ENCODE assay signal across 19 cellular contexts in genomic region chr22:38710866-38711265, GRCh38. TPM values are rescaled to one million over a fixed set of nuclear protein-coding genes. Genes with fewer than 3 reads are reported as not detected.
A peak's percentile ranks its signal among the peaks of the same experiment; 100 is the strongest.
DNase-seq lines count a peak whose midpoint lies in the region; ATAC-seq, FAIRE-seq and TF ChIP-seq lines count a peak whose summit lies in the region.
"Had no signal": no experiment of that assay in that cellular context is flagged by ENCODE, and none has a peak within 500 bp of the region (broad histone marks: within the 10 kb centered on the region; RNA-seq: fewer than 3 reads in every experiment).

No MANE protein-coding gene starts in this region.

- H3K27ac Mint-ChIP-seq in CD4-positive, alpha-beta memory T cell = peak overlapping the region in 5 of 7 donors; percentile 36 to 82 (median 66)
- peak overlapping the region in 1 of 2 donors; percentile 57 for H3K27ac Mint-ChIP-seq in effector memory CD8-positive, alpha-beta T cell

- no peaks in the 10 kb centered on the region for H3K9me3 Mint-ChIP-seq in CD4-positive, alpha-beta memory T cell
- H3K9me3 Mint-ChIP-seq in effector memory CD8-positive, alpha-beta T cell = no peaks in the 10 kb centered on the region
- H3K9me3 Mint-ChIP-seq: CD14-positive monocyte, H9 had no signal

- TF ChIP-seq POLR2A in GM12878 (IDR thresholded peaks at IDR 0.05; ENCODE audit: low read depth, low read length) = no peak

- H3K4me2 ChIP-seq in Loucy (ENCODE audit: low read depth, low read length, poor library complexity, severe bottlenecking) (peak overlapping the region; percentile 96), GM12878 (ENCODE audit: control insufficient read depth, insufficient read depth) (peak overlapping the region; percentile 15; the same call in 1 of the 2 replicates)

- no peaks in the 10 kb centered on the region for H3K27me3 Mint-ChIP-seq in CD4-positive, alpha-beta memory T cell
- H3K27me3 Mint-ChIP-seq in effector memory CD8-positive, alpha-beta T cell = no peaks in the 10 kb centered on the region

- H3K4me1 Mint-ChIP-seq in CD4-positive, alpha-beta memory T cell = peaks cover 67 to 88% (median 78%) of the 10 kb centered on the region in 4 donors
- peaks cover 60 to 79% of the 10 kb centered on the region in 2 donors for H3K4me1 Mint-ChIP-seq in effector memory CD8-positive, alpha-beta T cell (ENCODE audit: low read depth in 2 of 2)

- H3K36me3 ChIP-seq in CD4-positive, alpha-beta memory T cell (ENCODE audit: insufficient read depth, low read length) = peaks cover 32% of the 10 kb centered on the region
- H3K36me3 ChIP-seq in Loucy (ENCODE audit: insufficient read depth, low read length) (peaks cover 10% of the 10 kb centered on the region; the same call in 1 of the 2 replicates), GM12878 (ENCODE audit: control insufficient read depth in 2 of 2, insufficient read depth in 2 of 2, low read length in 1 of 2) (peaks cover 5 to 14% of the 10 kb centered on the region in 2 experiments)

- no TSS peak for BruUV-seq in GM12878 (replicated peaks; lab: Mats Ljungman, UMichigan)

- no peak overlapping the region for H3K4me3 ChIP-seq in CD4-positive, alpha-beta memory T cell (ENCODE audit: low read length in 2 of 2)
- no peak overlapping the region for H3K4me3 ChIP-seq in Loucy (ENCODE audit: low read length, poor library complexity, severe bottlenecking)
- no peak overlapping the region for H3K4me3 ChIP-seq in GM12878

- H2AFZ ChIP-seq in Loucy (ENCODE audit: low read length) (no peak overlapping the region), GM12878 (ENCODE audit: control insufficient read depth, low read depth, low read length) (no peak overlapping the region)

- no peak overlapping the region for H3K27ac ChIP-seq in CD4-positive, alpha-beta memory T cell (ENCODE audit: low read depth, low read length)
- H3K27ac ChIP-seq in GM12878 (ENCODE audit: control insufficient read depth, insufficient read depth) = no peak overlapping the region

- POLR2A ChIA-PET in CD4-positive, alpha-beta memory T cell (lab: Charles Lee; ENCODE audit: partially characterized antibody) = interaction anchor here (2.8 to 8.0 kb wide), 3 partner anchors 8 to 41 kb away, joined by 23 to 186 read pairs (median 50); partner anchors contain the start of gene SUN2
- POLR2A ChIA-PET in GM12878 (lab: Charles Lee) = no interaction called here

- intact Hi-C loops in CD4-positive, alpha-beta memory T cell (cut with micrococcal nuclease) = no loop called here
- intact Hi-C loops in GM12878 (cut with micrococcal nuclease; ENCODE audit: unreplicated experiment) = no loop called here

- CTCF ChIA-PET in CD4-positive, alpha-beta memory T cell (lab: Charles Lee; ENCODE audit: partially characterized antibody) = interaction anchor here (1.6 to 1.8 kb wide), 2 partner anchors 14 to 24 kb away, joined by 5 to 6 read pairs; no protein-coding TSS in a partner anchor
- CTCF ChIA-PET in GM12878 (lab: Yijun Ruan, JAX) = interaction anchor here (1.3 kb wide), 2 partner anchors 41 to 55 kb away, joined by 3 to 4 read pairs; no protein-coding TSS in a partner anchor

- H3K9ac ChIP-seq in Loucy (ENCODE audit: low read depth, low read length, poor library complexity, severe bottlenecking) (no peak overlapping the region), GM12878 (ENCODE audit: control insufficient read depth, insufficient read depth, low read length) (no peak overlapping the region)

- no peak for FAIRE-seq in GM12878 (lab: Jason Lieb, UNC)

- H4K20me1 ChIP-seq in Loucy (ENCODE audit: insufficient read depth, low read length, poor library complexity, severe bottlenecking) (peaks cover 88% of the 10 kb centered on the region), GM12878 (ENCODE audit: control insufficient read depth, insufficient read depth) (peaks cover 24% of the 10 kb centered on the region)

- H3F3A ChIP-seq in Loucy (ENCODE audit: low read depth) = no peaks in the 10 kb centered on the region

- H3K9me2 ChIP-seq in Loucy (replicated peaks; ENCODE audit: low read depth, low read length) = no peaks in the 10 kb centered on the region

- TF ChIP-seq RAD21 in GM12878 (IDR thresholded peaks at IDR 0.05; ENCODE audit: insufficient read depth, low read depth, low read length) = no peak

- SMC1A ChIA-PET in GM12878 (lab: Charles Lee; ENCODE audit: uncharacterized antibody, unreplicated experiment) = no interaction called here

- TF ChIP-seq CTCF in Loucy (conservative IDR thresholded peaks at IDR 0.05; ENCODE audit: low read length) = no peak
- no peak for TF ChIP-seq CTCF in GM12878 (IDR thresholded peaks at IDR 0.05 in 2 of 3, conservative IDR thresholded peaks at IDR 0.05 in 1 of 3; ENCODE audit: control insufficient read depth in 2 of 3, extremely low read depth in 1 of 3, insufficient read depth in 1 of 3, low read depth in 3 of 3, low read length in 3 of 3)

- no peaks in the 10 kb centered on the region for H3K9me3 ChIP-seq in CD4-positive, alpha-beta memory T cell (ENCODE audit: control insufficient read depth in 1 of 2, low read length in 2 of 2)
- no peaks in the 10 kb centered on the region for H3K9me3 ChIP-seq in Loucy (ENCODE audit: insufficient read depth, low read depth, low read length)
- H3K9me3 ChIP-seq in GM12878 (replicated peaks; ENCODE audit: control insufficient read depth, insufficient read depth, low read length) = no peaks in the 10 kb centered on the region

- DNase-seq in CD4-positive, alpha-beta memory T cell = no peak
- no peak for DNase-seq in GM12878 (ENCODE audit: low read depth, low spot score)
- DNase-seq in kidney tubule cell (ENCODE audit: low spot score) = peak; percentile 39
- no peak for DNase-seq in stimulated activated CD4-positive, alpha-beta T cell treated with anti-CD3 and anti-CD28 coated beads, Interleukin-4, amount 100 ng/mL, for 1 hour
- no peak for DNase-seq in effector memory CD8-positive, alpha-beta T cell
- DNase-seq: ACHN, AML-193, DMS79 treated with DMSO at 0.1 percent for 48 hours, H9, NCI-H1105 treated with DMSO at 0.1 percent for 48 hours, NCI-H1694, NCI-H2081 treated with DMSO at 0.1 percent for 48 hours, NCI-H446 treated with DMSO at 0.1 percent for 48 hours, NCI-H69, Right ventricle myocardium superior had no signal

- H3K36me3 Mint-ChIP-seq in CD4-positive, alpha-beta memory T cell = peaks cover 17 to 70% of the 10 kb centered on the region in 2 donors
- H3K36me3 Mint-ChIP-seq in effector memory CD8-positive, alpha-beta T cell (ENCODE audit: insufficient read depth) = peaks cover 39% of the 10 kb centered on the region

- H3K4me1 ChIP-seq in CD4-positive, alpha-beta memory T cell (ENCODE audit: insufficient read depth, low read length) = peaks cover 80% of the 10 kb centered on the region
- H3K4me1 ChIP-seq in Loucy (ENCODE audit: insufficient read depth, low read length, poor library complexity, severe bottlenecking) (peaks cover 74% of the 10 kb centered on the region), GM12878 (ENCODE audit: control insufficient read depth, insufficient read depth, low read length) (peaks cover 17% of the 10 kb centered on the region)

- no peaks in the 10 kb centered on the region for H3K27me3 ChIP-seq in CD4-positive, alpha-beta memory T cell (ENCODE audit: insufficient read depth, low read length)
- H3K27me3 ChIP-seq in Loucy (ENCODE audit: insufficient read depth, low read length, poor library complexity, severe bottlenecking) (no peaks in the 10 kb centered on the region), GM12878 (replicated peaks in 1 of 2; ENCODE audit: control insufficient read depth in 2 of 2, insufficient read depth in 2 of 2, low read length in 1 of 2) (no peaks in the 10 kb centered on the region)

- in situ Hi-C loops in GM12878 (cut with MboI) = no loop called here

- no peak for TF ChIP-seq EP300 in GM12878 (IDR thresholded peaks at IDR 0.05; ENCODE audit: borderline replicate concordance in 1 of 2, control insufficient read depth in 1 of 2, low read depth in 2 of 2, low read length in 2 of 2)

- H3K4me3 Mint-ChIP-seq in CD4-positive, alpha-beta memory T cell = no peak overlapping the region
- H3K4me3 Mint-ChIP-seq in effector memory CD8-positive, alpha-beta T cell = peak overlapping the region in 1 of 2 donors; percentile 30
- H3K4me3 Mint-ChIP-seq: CD14-positive monocyte, H9 had no signal

- WGBS in GM12878 (ENCODE audit: insufficient coverage, insufficient replicate concordance, low lambda C conversion rate, missing lambda C conversion rate) = 45% methylated on average over 3 of the region's 3 CpGs

- RAD21 ChIA-PET in GM12878 (lab: Charles Lee; ENCODE audit: unreplicated experiment) = no interaction called here

- H3K79me2 ChIP-seq in Loucy (ENCODE audit: insufficient read depth, low read length) (peaks cover 100% of the 10 kb centered on the region), GM12878 (ENCODE audit: control insufficient read depth, insufficient read depth, low read length) (peaks cover 89% of the 10 kb centered on the region)

- ATAC-seq in GM12878 = no peak
- no peak for ATAC-seq in HG02623 (IDR thresholded peaks at IDR 0.05; ENCODE audit: unreplicated experiment)
- ATAC-seq in HG03025 (IDR thresholded peaks at IDR 0.05; ENCODE audit: low FRiP score, unreplicated experiment) = no peak
- ATAC-seq in effector memory CD8-positive, alpha-beta T cell (replicated peaks) = no peak

RNA-seq across cellular contexts. Expression of gene GTPBP1, which starts 5.1 kb away (rescaled TPM):
- total RNA-seq in CD4-positive, alpha-beta memory T cell = 10 to 100 TPM; 94.1 to 96.6 TPM
- 10 to 100 TPM; 14.6 to 30.8 TPM for polyA plus RNA-seq in CD4-positive, alpha-beta memory T cell
- total RNA-seq in GM12878 (2013; cell fraction: nucleolus; rRNA removed) = 156 and 196 TPM in 2 replicates
- 33.8 and 39.1 TPM in 2 replicates for total RNA-seq in GM12878 (2014; rRNA removed)
- total RNA-seq in GM12878 (2014; rRNA removed; fragmentation: Illumina TruSeq; extraction: Trizol) = 20.6 and 20.8 TPM in 2 replicates
- 55.7 and 63.1 TPM in 2 replicates for total RNA-seq in GM12878 (2021)
- 25.3 TPM for polyA plus RNA-seq in GM12878 (2011; ENCODE audit: low read depth)
- 28.0 and 47.0 TPM in 2 replicates for polyA plus RNA-seq in GM12878 (2011; rRNA removed)
- polyA plus RNA-seq in GM12878 (2011; cell fraction: cytosol; rRNA removed) = 32.9 and 43.9 TPM in 2 replicates
- 185 and 188 TPM in 2 replicates for polyA plus RNA-seq in GM12878 (2011; cell fraction: nucleus; rRNA removed)
- 37.0 and 38.4 TPM in 2 replicates for polyA plus RNA-seq in GM12878 (2012)
- 16.6 and 39.2 TPM in 2 replicates for polyA plus RNA-seq in GM12878 (2014; fragmentation: Illumina TruSeq; extraction: Trizol)
- 1 to 10 TPM in 1 of 2 experiments, under 1 TPM in 1; 0.89 to 1.9 TPM for polyA plus RNA-seq in GM12878 (2014; fragmentation: Nextera tagmentation; extraction: Ambion mirVana)
- 46.2 and 57.3 TPM in 2 replicates for polyA plus RNA-seq in GM12878 (2014; rRNA removed)
- polyA plus RNA-seq in GM12878 (2016; fragmentation: Nextera tagmentation; extraction: Ambion mirVana) = 10 to 100 TPM; 25.7 to 29.3 TPM
- polyA minus RNA-seq in GM12878 (2011; rRNA and poly(A)+ RNA removed) = 56.7 and 73.3 TPM in 2 replicates
- 15.3 and 19.2 TPM in 2 replicates for polyA minus RNA-seq in GM12878 (2011; cell fraction: cytosol; rRNA and poly(A)+ RNA removed)
- 76.4 and 113 TPM in 2 replicates for polyA minus RNA-seq in GM12878 (2011; cell fraction: nucleus; rRNA and poly(A)+ RNA removed)

RNA-seq across cellular contexts. Expression of gene JOSD1, which starts 10.1 kb away (rescaled TPM):
- 10 to 100 TPM; 64.6 to 65.4 TPM for total RNA-seq in CD4-positive, alpha-beta memory T cell
- 1 to 10 TPM; 8.0 to 9.6 TPM for polyA plus RNA-seq in CD4-positive, alpha-beta memory T cell
- total RNA-seq in GM12878 (2013; cell fraction: nucleolus; rRNA removed) = 42.3 and 42.8 TPM in 2 replicates
- 50.4 and 65.1 TPM in 2 replicates for total RNA-seq in GM12878 (2014; rRNA removed)
- 37.1 and 37.9 TPM in 2 replicates for total RNA-seq in GM12878 (2014; rRNA removed; fragmentation: Illumina TruSeq; extraction: Trizol)
- 48.1 and 53.4 TPM in 2 replicates for total RNA-seq in GM12878 (2021)
- polyA plus RNA-seq in GM12878 (2011; ENCODE audit: low read depth) = 24.6 TPM
- 47.4 and 54.6 TPM in 2 replicates for polyA plus RNA-seq in GM12878 (2011; rRNA removed)
- polyA plus RNA-seq in GM12878 (2011; cell fraction: cytosol; rRNA removed) = 70.1 and 74.6 TPM in 2 replicates
- polyA plus RNA-seq in GM12878 (2011; cell fraction: nucleus; rRNA removed) = 35.7 and 38.5 TPM in 2 replicates
- 33.3 and 35.5 TPM in 2 replicates for polyA plus RNA-seq in GM12878 (2012)
- 43.9 and 48.6 TPM in 2 replicates for polyA plus RNA-seq in GM12878 (2014; fragmentation: Illumina TruSeq; extraction: Trizol)
- 10 to 100 TPM; 11.9 to 15.9 TPM for polyA plus RNA-seq in GM12878 (2014; fragmentation: Nextera tagmentation; extraction: Ambion mirVana)
- polyA plus RNA-seq in GM12878 (2014; rRNA removed) = 50.0 and 50.8 TPM in 2 replicates
- 1 to 10 TPM; 6.2 to 7.8 TPM for polyA plus RNA-seq in GM12878 (2016; fragmentation: Nextera tagmentation; extraction: Ambion mirVana)
- polyA minus RNA-seq in GM12878 (2011; rRNA and poly(A)+ RNA removed) = 46.8 and 52.2 TPM in 2 replicates
- 24.2 and 27.9 TPM in 2 replicates for polyA minus RNA-seq in GM12878 (2011; cell fraction: cytosol; rRNA and poly(A)+ RNA removed)
- 11.6 and 18.6 TPM in 2 replicates for polyA minus RNA-seq in GM12878 (2011; cell fraction: nucleus; rRNA and poly(A)+ RNA removed)

RNA-seq across cellular contexts. Expression of gene TOMM22, which starts 29.1 kb away (rescaled TPM):
- total RNA-seq in CD4-positive, alpha-beta memory T cell = 10 to 100 TPM; 41.2 to 42.3 TPM
- 10 to 100 TPM; 60.3 to 78.9 TPM for polyA plus RNA-seq in CD4-positive, alpha-beta memory T cell
- 12.9 and 15.1 TPM in 2 replicates for total RNA-seq in GM12878 (2013; cell fraction: nucleolus; rRNA removed)
- total RNA-seq in GM12878 (2014; rRNA removed) (97.3 and 107 TPM in 2 replicates), GM12878 (2014; rRNA removed; fragmentation: Illumina TruSeq; extraction: Trizol) (87.8 and 92.6 TPM in 2 replicates), GM12878 (2021) (133 and 134 TPM in 2 replicates)
- polyA plus RNA-seq in GM12878 (2011; ENCODE audit: low read depth) = 32.5 TPM
- polyA plus RNA-seq in GM12878 (2011; rRNA removed) (71.8 and 89.6 TPM in 2 replicates), GM12878 (2014; fragmentation: Illumina TruSeq; extraction: Trizol) (116 and 131 TPM in 2 replicates), GM12878 (2014; fragmentation: Nextera tagmentation; extraction: Ambion mirVana) (10 to 100 TPM; 37.6 to 62.2 TPM), GM12878 (2014; rRNA removed) (69.9 and 70.8 TPM in 2 replicates), GM12878 (2016; fragmentation: Nextera tagmentation; extraction: Ambion mirVana) (100 to 1,000 TPM; 194 to 197 TPM)
- 39.3 and 54.7 TPM in 2 replicates for polyA plus RNA-seq in GM12878 (2011; cell fraction: cytosol; rRNA removed)
- 23.3 and 25.9 TPM in 2 replicates for polyA plus RNA-seq in GM12878 (2011; cell fraction: nucleus; rRNA removed)
- 55.0 and 72.2 TPM in 2 replicates for polyA plus RNA-seq in GM12878 (2012)
- polyA minus RNA-seq in GM12878 (2011; rRNA and poly(A)+ RNA removed) = 35.8 and 38.8 TPM in 2 replicates
- polyA minus RNA-seq in GM12878 (2011; cell fraction: cytosol; rRNA and poly(A)+ RNA removed) = 20.8 and 24.8 TPM in 2 replicates
- 6.9 and 9.3 TPM in 2 replicates for polyA minus RNA-seq in GM12878 (2011; cell fraction: nucleus; rRNA and poly(A)+ RNA removed)

RNA-seq across cellular contexts. Expression of gene SUN2, which starts 44.9 kb away (rescaled TPM):
- 1,000 to 10,000 TPM in 1 of 2 experiments, 100 to 1,000 TPM in 1; 988 to 1,004 TPM for total RNA-seq in CD4-positive, alpha-beta memory T cell
- 100 to 1,000 TPM; 323 to 643 TPM for polyA plus RNA-seq in CD4-positive, alpha-beta memory T cell
- total RNA-seq in GM12878 (2013; cell fraction: nucleolus; rRNA removed) = 163 and 168 TPM in 2 replicates
- 69.8 and 87.5 TPM in 2 replicates for total RNA-seq in GM12878 (2014; rRNA removed)
- 30.6 and 33.1 TPM in 2 replicates for total RNA-seq in GM12878 (2014; rRNA removed; fragmentation: Illumina TruSeq; extraction: Trizol)
- 93.4 and 107 TPM in 2 replicates for total RNA-seq in GM12878 (2021)
- 26.3 TPM for polyA plus RNA-seq in GM12878 (2011; ENCODE audit: low read depth)
- 18.6 and 38.7 TPM in 2 replicates for polyA plus RNA-seq in GM12878 (2011; rRNA removed)
- polyA plus RNA-seq in GM12878 (2011; cell fraction: cytosol; rRNA removed) = 48.0 and 68.9 TPM in 2 replicates
- 156 and 202 TPM in 2 replicates for polyA plus RNA-seq in GM12878 (2011; cell fraction: nucleus; rRNA removed)
- polyA plus RNA-seq in GM12878 (2012) = 56.9 and 62.2 TPM in 2 replicates
- polyA plus RNA-seq in GM12878 (2014; fragmentation: Illumina TruSeq; extraction: Trizol) = 8.7 and 26.2 TPM in 2 replicates
- under 1 TPM; 0.18 to 0.95 TPM for polyA plus RNA-seq in GM12878 (2014; fragmentation: Nextera tagmentation; extraction: Ambion mirVana)
- 78.0 and 103 TPM in 2 replicates for polyA plus RNA-seq in GM12878 (2014; rRNA removed)
- polyA plus RNA-seq in GM12878 (2016; fragmentation: Nextera tagmentation; extraction: Ambion mirVana) = 10 to 100 TPM; 10.4 to 40.8 TPM
- polyA minus RNA-seq in GM12878 (2011; rRNA and poly(A)+ RNA removed) = 49.2 and 105 TPM in 2 replicates
- polyA minus RNA-seq in GM12878 (2011; cell fraction: cytosol; rRNA and poly(A)+ RNA removed) = 31.7 and 37.9 TPM in 2 replicates
- polyA minus RNA-seq in GM12878 (2011; cell fraction: nucleus; rRNA and poly(A)+ RNA removed) = 52.8 and 89.5 TPM in 2 replicates

RNA-seq across cellular contexts. Expression of gene CBY1, which starts 54.4 kb away (rescaled TPM):
- total RNA-seq in CD4-positive, alpha-beta memory T cell = 10 to 100 TPM; 30.4 to 35.2 TPM
- polyA plus RNA-seq in CD4-positive, alpha-beta memory T cell = 10 to 100 TPM in 1 of 2 donors, 1 to 10 TPM in 1; 3.8 to 10.5 TPM
- 17.7 and 20.7 TPM in 2 replicates for total RNA-seq in GM12878 (2013; cell fraction: nucleolus; rRNA removed)
- 7.0 and 7.3 TPM in 2 replicates for total RNA-seq in GM12878 (2014; rRNA removed)
- total RNA-seq in GM12878 (2014; rRNA removed; fragmentation: Illumina TruSeq; extraction: Trizol) = 7.0 and 7.4 TPM in 2 replicates
- 7.7 and 8.9 TPM in 2 replicates for total RNA-seq in GM12878 (2021)
- 7.5 TPM for polyA plus RNA-seq in GM12878 (2011; ENCODE audit: low read depth)
- polyA plus RNA-seq in GM12878 (2011; rRNA removed) = 10.5 and 12.7 TPM in 2 replicates
- polyA plus RNA-seq in GM12878 (2011; cell fraction: cytosol; rRNA removed) = 8.1 and 8.6 TPM in 2 replicates
- 8.7 and 12.0 TPM in 2 replicates for polyA plus RNA-seq in GM12878 (2011; cell fraction: nucleus; rRNA removed)
- polyA plus RNA-seq in GM12878 (2012) = 7.4 and 10.6 TPM in 2 replicates
- 13.0 TPM in 2 replicates for polyA plus RNA-seq in GM12878 (2014; fragmentation: Illumina TruSeq; extraction: Trizol)
- 10 to 100 TPM; 12.4 to 14.5 TPM for polyA plus RNA-seq in GM12878 (2014; fragmentation: Nextera tagmentation; extraction: Ambion mirVana)
- 9.5 and 11.4 TPM in 2 replicates for polyA plus RNA-seq in GM12878 (2014; rRNA removed)
- polyA plus RNA-seq in GM12878 (2016; fragmentation: Nextera tagmentation; extraction: Ambion mirVana) = 10 to 100 TPM; 16.8 to 18.6 TPM
- polyA minus RNA-seq in GM12878 (2011; rRNA and poly(A)+ RNA removed) = 9.9 and 11.7 TPM in 2 replicates
- 2.5 TPM in 1 of 2 replicates, not detected in the other for polyA minus RNA-seq in GM12878 (2011; cell fraction: cytosol; rRNA and poly(A)+ RNA removed)
- 1.6 and 9.0 TPM in 2 replicates for polyA minus RNA-seq in GM12878 (2011; cell fraction: nucleus; rRNA and poly(A)+ RNA removed)
